Comparison of ENCODE assay signal across 8 cellular contexts in the genomic region with DNA sequence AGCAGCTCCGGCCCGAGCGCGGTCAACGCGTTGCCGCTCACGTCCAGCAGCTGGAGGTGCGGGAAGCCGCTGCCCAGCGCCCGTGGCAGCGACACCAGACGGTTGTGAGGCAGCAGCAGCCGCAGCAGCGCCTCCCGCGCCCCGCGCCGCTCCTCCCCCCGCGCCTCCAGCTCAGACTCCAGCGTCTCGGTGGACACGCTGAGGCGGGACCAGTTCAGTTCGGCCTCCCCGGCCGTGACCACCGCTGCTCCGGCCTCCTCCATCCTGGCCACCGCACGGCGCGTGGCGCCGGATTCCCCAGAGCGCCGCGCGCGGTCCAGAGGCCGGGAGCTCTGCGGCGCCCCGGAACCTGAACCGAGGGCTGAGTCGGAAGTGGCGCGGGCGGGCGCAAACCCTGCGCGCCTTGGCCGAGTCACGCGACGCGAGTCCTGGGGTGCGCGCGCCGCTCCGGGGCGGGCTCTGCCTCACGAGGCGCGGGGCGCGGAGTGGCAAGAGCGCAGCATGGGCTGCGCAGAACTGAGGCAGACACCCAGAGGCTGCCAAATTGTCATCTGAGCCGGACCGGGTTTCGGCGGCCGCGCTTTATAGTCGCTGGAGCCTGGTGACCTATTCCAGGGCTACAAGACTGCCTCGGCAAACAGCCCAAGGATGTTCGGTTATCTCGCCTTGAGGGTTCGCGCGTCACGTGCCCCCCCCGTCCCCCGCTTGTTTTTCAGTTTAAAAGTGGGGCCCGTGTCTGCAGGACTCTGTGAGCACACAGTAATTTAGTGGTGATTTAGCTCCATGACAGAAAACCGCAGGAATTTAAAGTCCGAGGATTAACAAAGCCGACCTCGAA. TPM values are rescaled to one million over a fixed set of nuclear protein-coding genes. Genes with fewer than 3 reads are reported as not detected.
DNase-seq lines count a peak whose midpoint lies in the region; ATAC-seq lines count a peak whose summit lies in the region.

Gene LRRC58, minus strand, starts transcription at position 374 of the 838 bp plus-strand sequence. Its CDS starts 111 bp downstream, at position 263.

- peak within 1 kb of the TSS; percentile 78 for H3K27ac ChIP-seq in mesenchymal stem cell (ENCODE audit: low read length, poor library complexity, severe bottlenecking)

- under 1% methylated on average over 93 of the region's 94 CpGs for WGBS in mesenchymal stem cell

- H2BK12ac ChIP-seq in mesenchymal stem cell (ENCODE audit: low read length in 2 of 2), result peak within 1 kb of the TSS in 1 of 2 experiments; percentile 83

- H3K36me3 ChIP-seq in mesenchymal stem cell (ENCODE audit: control insufficient read depth in 1 of 2, insufficient read depth in 2 of 2, low read depth in 1 of 2, low read length in 2 of 2), result peaks cover 0 to 11% of the 10 kb centered on the region in 2 experiments

- H3K4me3 ChIP-seq in mesenchymal stem cell (ENCODE audit: insufficient read depth in 1 of 2, low read depth in 1 of 2, low read length in 2 of 2), result peak within 1 kb of the TSS; percentile 87 to 97

- H3K4ac ChIP-seq in mesenchymal stem cell (ENCODE audit: low read depth in 1 of 2, low read length in 2 of 2), result peak within 1 kb of the TSS in 1 of 2 experiments; percentile 99

- H3K27ac Mint-ChIP-seq in effector memory CD8-positive, alpha-beta T cell, result peak within 1 kb of the TSS; percentile 80 to 85

- H3K18ac ChIP-seq in mesenchymal stem cell (ENCODE audit: low read depth in 1 of 2, low read length in 2 of 2), result peak within 1 kb of the TSS; percentile 86 to 99

- peak within 1 kb of the TSS in 1 of 2 experiments; percentile 99 for H3K14ac ChIP-seq in mesenchymal stem cell (ENCODE audit: low read length in 2 of 2)

- H2BK120ac ChIP-seq in mesenchymal stem cell (ENCODE audit: low read depth, low read length), result no peak within 1 kb of the TSS

- DNase-seq in Caki2 (ENCODE audit: low read depth) (peak; percentile 88), HT1080 (ENCODE audit: low read depth) (peak; percentile 96), mesenchymal stem cell (peak; percentile 94)
- peak; percentile 82 for DNase-seq in NK-92 treated with Interleukin-12 subunit alpha and Interleukin-12 subunit beta, amount 100 ng/mL, for 24 hours (lab: John Stamatoyannopoulos, UW)
- DNase-seq in effector memory CD8-positive, alpha-beta T cell, result peak; percentile 86 to 89 (median 87)
- peak; percentile 84 for DNase-seq in stimulated activated CD8-positive, alpha-beta memory T cell treated with anti-CD3 and anti-CD28 coated beads, Interleukin-12 subunit alpha, Interleukin-12 subunit beta, amount 100 ng/mL, for 4 hours (ENCODE audit: low read depth)

- H3K4me3 Mint-ChIP-seq in effector memory CD8-positive, alpha-beta T cell, result peak within 1 kb of the TSS; percentile 84 to 87

- H3K23ac ChIP-seq in mesenchymal stem cell (ENCODE audit: low read length in 2 of 2), result peak within 1 kb of the TSS in 1 of 2 experiments; percentile 96

- peaks cover 34 to 42% of the 10 kb centered on the region in 2 donors for H3K4me1 Mint-ChIP-seq in effector memory CD8-positive, alpha-beta T cell (ENCODE audit: low read depth in 2 of 2)

- H2BK5ac ChIP-seq in mesenchymal stem cell (ENCODE audit: low read depth, low read length, poor library complexity, severe bottlenecking), result peak within 1 kb of the TSS; percentile 3

- peak within 1 kb of the TSS; percentile 79 for H2AFZ ChIP-seq in mesenchymal stem cell (ENCODE audit: low read depth, low read length)

- H2BK15ac ChIP-seq in mesenchymal stem cell (ENCODE audit: low read depth, poor library complexity, severe bottlenecking), result peak within 1 kb of the TSS; percentile 98

- in situ Hi-C loops in Caki2 (cut with HindIII; ENCODE audit: low pct_unique_long_range_greater_than_20kb, low sequenced_read_pairs), result no loop called here

- no peaks in the 10 kb centered on the region for H3K27me3 ChIP-seq in mesenchymal stem cell (ENCODE audit: control insufficient read depth in 1 of 2, insufficient read depth in 1 of 2, low read length in 2 of 2)

- H3K9me3 ChIP-seq in mesenchymal stem cell (ENCODE audit: control insufficient read depth, low read length), result no peaks in the 10 kb centered on the region

- peak; percentile 84 for ATAC-seq in GM21367 (IDR thresholded peaks at IDR 0.05; ENCODE audit: unreplicated experiment)
- peak; percentile 86 for ATAC-seq in effector memory CD8-positive, alpha-beta T cell (replicated peaks)

- peak within 1 kb of the TSS; percentile 72 for H4K91ac ChIP-seq in mesenchymal stem cell (ENCODE audit: low read length)

- H3K4me1 ChIP-seq in mesenchymal stem cell (ENCODE audit: control insufficient read depth, insufficient read depth, low read depth, low read length), result peaks cover 5% of the 10 kb centered on the region

- POLR2A ChIA-PET in activated CD8-positive, alpha-beta memory T cell treated with anti-CD3 and anti-CD28 coated beads for 36 hours (lab: Charles Lee), result interaction anchor here (0.6 to 2.1 kb wide), 6 partner anchors 9 to 1114 kb away, joined by 3 to 14 read pairs (median 5); partner anchors contain the start of genes COX17 and GSK3B

- H3K79me1 ChIP-seq in mesenchymal stem cell (replicated peaks; ENCODE audit: low read length, poor library complexity, severe bottlenecking), result peaks cover 6% of the 10 kb centered on the region

- H3K36me3 Mint-ChIP-seq in effector memory CD8-positive, alpha-beta T cell (ENCODE audit: insufficient read depth), result peaks cover 31% of the 10 kb centered on the region

- peak within 1 kb of the TSS; percentile 77 for H3K4me2 ChIP-seq in mesenchymal stem cell (ENCODE audit: low read length, poor library complexity, severe bottlenecking)

- CTCF ChIA-PET in activated CD8-positive, alpha-beta memory T cell treated with anti-CD3 and anti-CD28 coated beads for 36 hours (lab: Charles Lee), result interaction anchor here (0.8 to 1.5 kb wide), 7 partner anchors 9 to 462 kb away, joined by 3 to 7 read pairs (median 3); partner anchors contain the start of gene GSK3B

- peaks cover 7 to 8% of the 10 kb centered on the region in 2 donors for H3K27me3 Mint-ChIP-seq in effector memory CD8-positive, alpha-beta T cell

- no peak within 1 kb of the TSS for H2AK5ac ChIP-seq in mesenchymal stem cell (ENCODE audit: low read length, severe bottlenecking)

- peak within 1 kb of the TSS; percentile 97 for H3K9ac ChIP-seq in mesenchymal stem cell (ENCODE audit: low read length)

- peak within 1 kb of the TSS; percentile 82 for H4K8ac ChIP-seq in mesenchymal stem cell (ENCODE audit: low read length)

- no peaks in the 10 kb centered on the region for H3K9me3 Mint-ChIP-seq in effector memory CD8-positive, alpha-beta T cell

RNA-seq across cellular contexts. Expression of gene LRRC58, which starts in this region (rescaled TPM):
- 11.4 and 13.6 TPM in 2 replicates for total RNA-seq in Caki2 (2014; rRNA removed; shearing (Covaris generic); ENCODE audit: low replicate concordance)
- 50.5 and 56.3 TPM in 2 replicates for total RNA-seq in HT1080 (2014; rRNA removed; shearing (Covaris generic))
- 40.5 and 54.9 TPM in 2 replicates for polyA plus RNA-seq in HT1080 (2015; cell fraction: cytosol; rRNA removed)
- 26.3 and 29.4 TPM in 2 replicates for polyA plus RNA-seq in HT1080 (2015; cell fraction: nucleus; rRNA removed)
- total RNA-seq in activated CD8-positive, alpha-beta memory T cell treated with anti-CD3 and anti-CD28 coated beads for 36 hours, result 10 to 100 TPM; 40.0 to 40.8 TPM
- 14.2 TPM for polyA plus RNA-seq in mesenchymal stem cell (2013, experiment 1 of 2)
- polyA plus RNA-seq in mesenchymal stem cell (2013, experiment 2 of 2), result 14.6 TPM

Comparison
In these comparisons a context has a peak if more than half of its experiments do, and no peak if none do; other contexts are left out.
1. Peak in every context shown above with its lines: DNase-seq, ATAC-seq, H3K4me3 ChIP-seq and H3K27ac ChIP-seq.